In the genomic region with DNA sequence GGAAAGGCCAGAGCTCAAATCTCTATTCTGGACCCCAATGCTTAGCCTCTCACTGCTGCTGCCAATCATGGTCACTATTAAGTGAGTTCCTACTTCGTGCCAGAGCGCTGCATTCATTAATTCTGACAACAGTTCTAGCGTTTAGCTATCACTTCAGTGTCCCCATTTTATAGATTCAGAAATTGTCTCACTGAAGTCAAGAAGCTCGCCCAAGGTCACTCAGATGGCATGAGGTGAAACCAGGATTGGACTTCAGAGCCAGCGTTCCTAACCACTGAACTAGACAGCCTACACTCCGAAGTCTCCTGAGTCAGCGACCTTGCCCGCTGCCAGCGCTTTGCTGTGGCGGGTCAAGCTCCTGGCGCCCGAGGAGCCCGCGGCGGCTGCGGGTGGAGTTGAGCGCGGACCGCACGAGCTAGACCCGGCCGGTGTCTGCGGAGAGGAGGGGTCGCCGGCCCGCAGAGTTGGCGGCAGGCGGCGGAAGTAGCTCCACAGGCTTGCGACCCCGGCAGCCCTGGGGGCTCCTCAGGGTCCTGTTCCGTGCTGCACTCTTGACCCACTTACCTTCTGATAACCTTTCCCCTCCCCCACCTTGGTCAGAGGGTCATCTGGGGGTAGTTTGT, we compare ENCODE assay signal across 12 cellular contexts. TPM values are rescaled to one million over a fixed set of nuclear protein-coding genes. Genes with fewer than 3 reads are reported as not detected.
A peak's percentile ranks its signal among the peaks of the same experiment; 100 is the strongest.
DNase-seq lines count a peak whose midpoint lies in the region; ATAC-seq, FAIRE-seq and TF ChIP-seq lines count a peak whose summit lies in the region.
"Had no signal": no experiment of that assay in that cellular context is flagged by ENCODE, and none has a peak within 500 bp of the region (broad histone marks: within the 10 kb centered on the region; RNA-seq: fewer than 3 reads in every experiment).

No MANE protein-coding gene starts in this region.

- TF ChIP-seq POLR2A in H1 (IDR thresholded peaks at IDR 0.05; ENCODE audit: control extremely low read depth in 1 of 2, low read depth in 2 of 2, low read length in 2 of 2) (no peak), upper lobe of left lung (IDR thresholded peaks at IDR 0.05) (no peak), ovary (IDR thresholded peaks at IDR 0.05) (no peak)

- H3K14ac ChIP-seq in H1 (ENCODE audit: insufficient read length), result no peak overlapping the region

- H4K91ac ChIP-seq in H1 (replicated peaks; ENCODE audit: insufficient read length, low read length), result no peak overlapping the region

- H3K4me1 ChIP-seq in cardiac muscle cell (ENCODE audit: low read depth), result peaks cover 5% of the 10 kb centered on the region
- H3K4me1 ChIP-seq in heart right ventricle, result peaks cover 0 to 27% (median 16%) of the 10 kb centered on the region in 9 donors
- peaks cover 5 to 20% (median 13%) of the 10 kb centered on the region in 4 experiments; a peak in 6 of 7 replicates for H3K4me1 ChIP-seq in H1 (replicated peaks in 1 of 4; ENCODE audit: control insufficient read depth in 3 of 4, insufficient read depth in 4 of 4, low read length in 3 of 4)
- peaks cover 21% of the 10 kb centered on the region for H3K4me1 ChIP-seq in mucosa of descending colon (ENCODE audit: low read depth)
- H3K4me1 ChIP-seq in upper lobe of left lung, result peaks cover 7 to 29% (median 19%) of the 10 kb centered on the region in 4 donors
- H3K4me1 ChIP-seq in ovary (ENCODE audit: insufficient read depth), result peaks cover 1% of the 10 kb centered on the region

- no peak overlapping the region for H3K18ac ChIP-seq in H1 (ENCODE audit: extremely low read depth, low read length)

- H2BK120ac ChIP-seq in H1 (replicated peaks; ENCODE audit: low read depth, low read length), result no peak overlapping the region

- H4K20me1 ChIP-seq in H1 (replicated peaks in 1 of 2; ENCODE audit: control insufficient read depth in 1 of 2, insufficient read depth in 2 of 2, low read length in 2 of 2), result peaks cover 1 to 2% of the 10 kb centered on the region in 2 experiments

- no peak overlapping the region for H2BK12ac ChIP-seq in H1 (ENCODE audit: low read depth, low read length)

- H4K8ac ChIP-seq in H1 (ENCODE audit: extremely low read depth, insufficient read depth, low read length), result no peak overlapping the region

- no peak overlapping the region for H4K5ac ChIP-seq in H1 (ENCODE audit: insufficient read length, low read depth, low read length)

- FAIRE-seq in H1 (lab: Jason Lieb, UNC), result no peak

- POLR2A ChIA-PET in H1 (lab: Charles Lee; ENCODE audit: partially characterized antibody), result no interaction called here

- H2AK5ac ChIP-seq in H1 (ENCODE audit: low read depth, low read length), result no peak overlapping the region

- CTCF ChIA-PET in H1 (lab: Charles Lee; ENCODE audit: partially characterized antibody), result interaction anchor here (0.6 to 1.4 kb wide), 6 partner anchors 9 to 1860 kb away, joined by 3 to 4 read pairs (median 4); no protein-coding TSS in a partner anchor

- H3K4me3 ChIP-seq in cardiac muscle cell (peak overlapping the region; percentile 51), heart right ventricle (peak overlapping the region in 2 of 10 donors; percentile 2 to 43), H1 (ENCODE audit: extremely low read depth in 1 of 4, insufficient read depth in 2 of 4, low read depth in 3 of 4, low read length in 4 of 4) (peak overlapping the region; percentile 52 to 73 (median 54)), mucosa of descending colon (no peak overlapping the region), upper lobe of left lung (peak overlapping the region in 2 of 4 donors; percentile 49 to 53), ovary (no peak overlapping the region)

- H3K27me3 ChIP-seq in cardiac muscle cell (peaks cover 49% of the 10 kb centered on the region), heart right ventricle (peaks cover 4 to 75% (median 58%) of the 10 kb centered on the region in 7 donors), H1 (replicated peaks in 1 of 4; ENCODE audit: control insufficient read depth in 3 of 4, extremely low read depth in 1 of 4, insufficient read depth in 3 of 4, low read length in 3 of 4) (peaks cover 20 to 58% (median 50%) of the 10 kb centered on the region in 4 experiments), upper lobe of left lung (peaks cover 0 to 21% (median 8%) of the 10 kb centered on the region in 4 donors), ovary (no peaks in the 10 kb centered on the region)

- 0 out of 7 replicates have a peak overlapping the region, but pooled peaks of 1 of the 4 experiments have one; percentile 10 for H3K9ac ChIP-seq in H1 (replicated peaks in 1 of 4; ENCODE audit: extremely low read depth in 1 of 4, low read depth in 3 of 4, low read length in 3 of 4)

- no peaks in the 10 kb centered on the region for H3K36me3 ChIP-seq in cardiac muscle cell
- no peaks in the 10 kb centered on the region for H3K36me3 ChIP-seq in heart right ventricle
- no peaks in the 10 kb centered on the region for H3K36me3 ChIP-seq in H1 (ENCODE audit: control insufficient read depth in 2 of 4, insufficient read depth in 4 of 4, low read length in 3 of 4)
- no peaks in the 10 kb centered on the region for H3K36me3 ChIP-seq in mucosa of descending colon (ENCODE audit: low read depth)
- no peaks in the 10 kb centered on the region for H3K36me3 ChIP-seq in upper lobe of left lung
- H3K36me3 ChIP-seq in ovary, result no peaks in the 10 kb centered on the region
- H3K36me3 ChIP-seq: tibial nerve had no signal

- TF ChIP-seq RAD21 in H1 (IDR thresholded peaks at IDR 0.05 in 1 of 2, conservative IDR thresholded peaks at IDR 0.05 in 1 of 2; ENCODE audit: low read depth in 2 of 2, low read length in 2 of 2), result 0 out of 4 replicates have a peak, but pooled peaks of 1 of the 2 experiments have one; percentile 0

- intact Hi-C loops in heart right ventricle (cut with DNase I), result loop anchor here in 2 of 10 donors (10.0 kb wide), 2 partner anchors 1796 to 1856 kb away; no protein-coding TSS in a partner anchor
- intact Hi-C loops in mucosa of descending colon (cut with DNase I, micrococcal nuclease), result no loop called here
- intact Hi-C loops in ovary (cut with DNase I), result no loop called here

- no peaks in the 10 kb centered on the region for H3K79me1 ChIP-seq in H1 (ENCODE audit: low read depth, low read length)

- H2BK20ac ChIP-seq in H1 (ENCODE audit: low read length), result no peak overlapping the region

- 2% methylated on average over 32 of the region's 32 CpGs for WGBS in heart right ventricle, 2 donors
- 2% methylated on average over 30 of the region's 32 CpGs; no CpG with 5 or more reads in 1 of the 2 experiments for WGBS in H1 (ENCODE audit: extremely low coverage in 1 of 2, insufficient coverage in 1 of 2, insufficient read length in 1 of 2, insufficient replicate concordance in 2 of 2, low coverage in 1 of 2, low lambda C conversion rate in 2 of 2, missing lambda C conversion rate in 1 of 2), 2 experiments
- WGBS in upper lobe of left lung, 2 donors, result 0 to 3% methylated on average over 2 to 26 of the region's 32 CpGs
- WGBS in ovary, 3 donors, result 0 to 2% (median 0%) methylated on average over 30 to 32 of the region's 32 CpGs

- H3K23ac ChIP-seq in H1 (ENCODE audit: insufficient read length), result no peak overlapping the region

- no peaks in the 10 kb centered on the region for H3K79me2 ChIP-seq in H1 (ENCODE audit: control insufficient read depth in 1 of 2, insufficient read depth in 2 of 2, low read length in 2 of 2)

- no peaks in the 10 kb centered on the region for H3K9me3 ChIP-seq in cardiac muscle cell (ENCODE audit: low read depth)
- H3K9me3 ChIP-seq in heart right ventricle, result no peaks in the 10 kb centered on the region
- H3K9me3 ChIP-seq in H1 (ENCODE audit: insufficient read depth in 2 of 2, low read depth in 1 of 2, low read length in 1 of 2), result no peaks in the 10 kb centered on the region
- no peaks in the 10 kb centered on the region for H3K9me3 ChIP-seq in mucosa of descending colon
- H3K9me3 ChIP-seq in upper lobe of left lung, result no peaks in the 10 kb centered on the region
- H3K9me3 ChIP-seq in ovary, result no peaks in the 10 kb centered on the region

- no peak overlapping the region; the same call in 1 of the 2 replicates for H2AFZ ChIP-seq in H1 (ENCODE audit: low read length)

- TF ChIP-seq CTCF in cardiac muscle cell (IDR thresholded peaks at IDR 0.05; ENCODE audit: low read depth, low read length) (no peak), heart right ventricle (IDR thresholded peaks at IDR 0.05) (no peak), H1 (IDR thresholded peaks at IDR 0.05; ENCODE audit: control extremely low read depth in 1 of 3, insufficient read depth in 1 of 3, low read depth in 1 of 3, low read length in 3 of 3) (no peak), mucosa of descending colon (IDR thresholded peaks at IDR 0.05) (no peak), upper lobe of left lung (IDR thresholded peaks at IDR 0.05) (no peak), ovary (IDR thresholded peaks at IDR 0.05) (no peak)

- H3K23me2 ChIP-seq in H1 (ENCODE audit: low read depth, low read length), result peaks cover 22% of the 10 kb centered on the region

- H2BK5ac ChIP-seq in H1 (ENCODE audit: low read depth, low read length), result no peak overlapping the region

- no peak overlapping the region for H3K27ac ChIP-seq in cardiac muscle cell
- H3K27ac ChIP-seq in heart right ventricle, result no peak overlapping the region
- no peak overlapping the region for H3K27ac ChIP-seq in H1 (ENCODE audit: low read depth, low read length)
- H3K27ac ChIP-seq in upper lobe of left lung, result no peak overlapping the region
- H3K27ac ChIP-seq in ovary, result no peak overlapping the region
- H3K27ac ChIP-seq: tibial nerve had no signal

- peak in 1 of 2 donors; percentile 51 for DNase-seq in cardiac muscle cell (ENCODE audit: low read depth in 1 of 2, low spot score in 1 of 2)
- DNase-seq in heart right ventricle, result no peak
- DNase-seq in H1 (ENCODE audit: low read depth in 1 of 2, low spot score in 2 of 2), result peak in 1 of 2 experiments; percentile 69
- DNase-seq in mucosa of descending colon, result peak in 1 of 3 donors; percentile 31
- DNase-seq in upper lobe of left lung, result peak in 1 of 2 donors; percentile 79
- DNase-seq in ovary, result no peak
- DNase-seq in NCI-H1092 (lab: John Stamatoyannopoulos, UW), result no peak
- DNase-seq: foreskin fibroblast, NCI-H146 had no signal

- no peak overlapping the region for H2BK15ac ChIP-seq in H1 (ENCODE audit: low read length)

- peak overlapping the region; percentile 91 to 97 for H3K4me2 ChIP-seq in H1 (ENCODE audit: insufficient read depth in 1 of 2, low read depth in 2 of 2, low read length in 2 of 2)

- TF ChIP-seq EP300 in H1 (IDR thresholded peaks at IDR 0.05; ENCODE audit: borderline replicate concordance in 1 of 2, low read depth in 2 of 2, low read length in 2 of 2) (no peak), upper lobe of left lung (IDR thresholded peaks at IDR 0.05) (no peak), ovary (IDR thresholded peaks at IDR 0.05) (no peak)

- no peak overlapping the region for H3K56ac ChIP-seq in H1 (replicated peaks; ENCODE audit: insufficient read length, low read depth, low read length)

- H3K4ac ChIP-seq in H1 (replicated peaks; ENCODE audit: insufficient read length, low read depth, low read length), result no peak overlapping the region

- ATAC-seq in heart right ventricle (no peak), mucosa of descending colon (peak; percentile 47), upper lobe of left lung (ENCODE audit: low FRiP score in 2 of 2) (peak; percentile 17 to 34), GM21360 (IDR thresholded peaks at IDR 0.05; ENCODE audit: unreplicated experiment) (no peak)

RNA-seq across cellular contexts. Expression of a gene that starts 2.1 kb away (rescaled TPM):
- total RNA-seq in cardiac muscle cell, result 1.8 and 3.3 TPM in 2 replicates
- 3.3 and 3.6 TPM in 2 replicates for polyA plus RNA-seq in cardiac muscle cell
- total RNA-seq in heart right ventricle, result under 1 TPM in 9 of 10 donors, not detected in 1; 0.11 to 0.42 (median 0.18) TPM
- polyA plus RNA-seq in heart right ventricle, result under 1 TPM in 1 of 2 donors, not detected in 1; under 0.01 TPM
- 0.88 and 1.9 TPM in 2 replicates for total RNA-seq in H1 (2021; fragmentation: NEBNext Ultra II Directional; extraction: Animal tissue kit (Norgen Biotek cat#: 25700))
- 0.25 and 0.54 TPM in 2 replicates for polyA plus RNA-seq in H1 (2011; rRNA removed)
- polyA plus RNA-seq in H1 (2011; cell fraction: cytosol; rRNA removed), result 0.26 TPM
- 0.60 TPM for polyA plus RNA-seq in H1 (2011; cell fraction: nucleus; rRNA removed)
- polyA plus RNA-seq in H1 (2012, experiment 1 of 2), result 0.51 to 1.4 TPM (median 0.76 TPM) in 4 replicates
- polyA plus RNA-seq in H1 (2012, experiment 2 of 2), result 0.03 TPM
- polyA plus RNA-seq in H1 (2013, experiment 1 of 2), result 1.2 TPM
- 0.90 TPM for polyA plus RNA-seq in H1 (2013, experiment 2 of 2)
- polyA minus RNA-seq in H1 (2011; rRNA and poly(A)+ RNA removed), result 1.0 and 3.8 TPM in 2 replicates
- polyA minus RNA-seq in H1 (2011; cell fraction: cytosol; rRNA and poly(A)+ RNA removed), result 0.51 TPM
- 3.8 TPM for polyA minus RNA-seq in H1 (2011; cell fraction: nucleus; rRNA and poly(A)+ RNA removed)
- 1 to 10 TPM in 2 of 3 donors, under 1 TPM in 1; 0.44 to 2.1 (median 2.0) TPM for total RNA-seq in mucosa of descending colon
- total RNA-seq in upper lobe of left lung, result 1 to 10 TPM in 2 of 6 donors, under 1 TPM in 3, not detected in 1; 0.39 to 1.5 (median 0.63) TPM
- 1 to 10 TPM in 1 of 7 donors, under 1 TPM in 5, not detected in 1; under 0.01 to 3.1 (median 0.31) TPM for total RNA-seq in ovary
- under 1 TPM; 0.06 to 0.25 TPM for polyA plus RNA-seq in ovary
- total RNA-seq: natural killer cell treated with Interleukin-12 subunit alpha and Interleukin-12 subunit beta and Interleukin-15 and Interleukin-18, amount 100 ng/mL, for 72 hours had no signal

Comparison
In these comparisons a context has a peak if more than half of its experiments do, and no peak if none do; other contexts are left out.
1. H3K4me3 ChIP-seq: peak in cardiac muscle cell (single experiment) and H1 (4 of 4); none in mucosa of descending colon (single experiment) and ovary (single experiment).
2. ATAC-seq: peak in mucosa of descending colon (single experiment) and upper lobe of left lung (2 of 2); none in heart right ventricle (0 of 8) and GM21360 (single experiment).